Comparison of ENCODE assay signal across 1 cellular context in the genomic region with DNA sequence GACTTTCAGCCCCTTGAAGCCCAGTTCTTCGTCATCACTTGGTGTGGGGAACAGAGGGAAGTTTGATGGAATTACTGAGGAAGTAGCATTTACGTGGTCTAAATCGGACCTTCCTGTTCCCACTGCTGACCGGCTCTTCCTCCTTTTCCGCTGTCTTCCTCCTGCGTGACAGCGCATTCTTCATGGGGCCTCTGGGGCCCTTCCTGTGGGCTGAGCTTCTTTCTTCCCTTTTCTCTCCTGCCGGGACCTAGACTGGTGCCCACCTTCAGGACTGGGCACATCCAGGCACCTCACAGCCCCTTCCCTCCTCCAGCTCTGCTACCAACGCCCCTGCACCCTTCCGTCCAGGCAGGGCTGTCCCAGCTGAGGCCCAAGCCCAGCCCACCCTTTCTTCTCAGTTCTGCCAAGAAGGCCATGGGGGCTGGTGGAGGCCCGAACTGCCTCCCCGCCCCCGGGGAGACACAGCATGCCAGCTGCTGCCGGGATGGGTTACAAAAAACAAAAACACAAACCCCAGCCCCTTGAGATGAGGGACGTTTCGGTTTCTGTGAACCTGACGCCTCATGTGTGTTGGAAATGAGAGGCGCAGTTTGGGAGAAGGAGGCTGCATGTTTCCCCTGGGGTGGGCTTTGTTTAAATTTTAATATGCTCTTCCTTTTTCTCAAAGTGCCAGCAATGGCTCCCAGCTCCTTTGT.
TF ChIP-seq lines count a peak whose summit lies in the region.

No MANE protein-coding gene starts in this region.

TF ChIP-seq in H1, 55 proteins besides CTCF, POLR2A, EP300 and RAD21:
- TF ChIP-seq MAFK (IDR thresholded peaks at IDR 0.05; ENCODE audit: low read depth, low read length), result no peak
- TF ChIP-seq BACH1 (IDR thresholded peaks at IDR 0.05; ENCODE audit: low read length), result no peak
- TF ChIP-seq, protein P1, sequence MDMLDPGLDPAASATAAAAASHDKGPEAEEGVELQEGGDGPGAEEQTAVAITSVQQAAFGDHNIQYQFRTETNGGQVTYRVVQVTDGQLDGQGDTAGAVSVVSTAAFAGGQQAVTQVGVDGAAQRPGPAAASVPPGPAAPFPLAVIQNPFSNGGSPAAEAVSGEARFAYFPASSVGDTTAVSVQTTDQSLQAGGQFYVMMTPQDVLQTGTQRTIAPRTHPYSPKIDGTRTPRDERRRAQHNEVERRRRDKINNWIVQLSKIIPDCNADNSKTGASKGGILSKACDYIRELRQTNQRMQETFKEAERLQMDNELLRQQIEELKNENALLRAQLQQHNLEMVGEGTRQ (IDR thresholded peaks at IDR 0.05; ENCODE audit: low read length), result no peak
TF ChIP-seq in H1: peak in this region for 0.
